ENCODE assay signal across 30 cellular contexts in the genomic region with DNA sequence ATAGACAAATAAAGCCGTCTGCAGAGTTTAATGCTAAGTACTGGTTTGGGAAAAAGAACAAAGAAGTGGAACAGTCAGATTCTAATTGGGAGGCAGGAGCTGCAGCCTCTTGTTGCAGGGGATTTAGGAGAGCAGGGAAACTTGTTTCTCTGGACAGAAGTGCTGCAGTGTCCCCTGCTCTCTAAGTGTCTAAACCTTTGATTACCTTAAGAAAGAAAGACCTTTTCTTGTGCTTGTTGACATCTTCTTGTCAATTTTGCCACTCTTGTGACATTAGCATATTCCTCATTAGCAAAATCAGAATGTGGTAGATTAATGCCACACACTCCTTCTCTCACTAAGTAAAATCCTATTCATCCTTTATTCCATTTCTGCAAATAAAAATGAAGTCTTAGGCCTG. TPM values are rescaled to one million over a fixed set of nuclear protein-coding genes. Genes with fewer than 3 reads are reported as not detected.
DNase-seq lines count a peak whose midpoint lies in the region; ATAC-seq and TF ChIP-seq lines count a peak whose summit lies in the region.
"Had no signal": no experiment of that assay in that cellular context is flagged by ENCODE, and none has a peak within 500 bp of the region (broad histone marks: within the 10 kb centered on the region; RNA-seq: fewer than 3 reads in every experiment).

No MANE protein-coding gene starts in this region.

- no peak overlapping the region for H3K4me3 Mint-ChIP-seq in activated CD8-positive, alpha-beta memory T cell treated with anti-CD3 and anti-CD28 coated beads, Interleukin-2, amount 10 ng/mL, durations not matched to agents 7 days and 5 days
- H3K4me3 Mint-ChIP-seq in activated T-helper 17 cell treated with anti-CD3 and anti-CD28 coated beads, Interleukin-2, amount 50 U/mL, for 72 hours: peak overlapping the region; percentile 68
- no peak overlapping the region for H3K4me3 Mint-ChIP-seq in naive thymus-derived CD8-positive, alpha-beta T cell
- H3K4me3 Mint-ChIP-seq: brain; natural killer cell treated with Interleukin-12 subunit alpha and Interleukin-12 subunit beta and Interleukin-15 and Interleukin-18, amount 100 ng/mL, for 72 hours; stimulated activated memory B cell treated with anti-CD40 and anti-IgM and Interleukin-4, amounts not matched to agents 10 μg/mL and 1 μg/mL and 100 μg/mL, for 72 hours had no signal

- H3K36me3 ChIP-seq in HAP-1 (replicated peaks): no peaks in the 10 kb centered on the region
- no peaks in the 10 kb centered on the region for H3K36me3 ChIP-seq in ascending aorta
- H3K36me3 ChIP-seq: gastroesophageal sphincter, lower lobe of right lung, MG63, transverse colon had no signal

- H3K9me3 ChIP-seq in HAP-1: 0 out of 2 replicates have a peak, but pooled peaks cover 2% of the 10 kb centered on the region
- no peaks in the 10 kb centered on the region for H3K9me3 ChIP-seq in ascending aorta
- H3K9me3 ChIP-seq: gastroesophageal sphincter, lower lobe of right lung had no signal

- H3K27me3 Mint-ChIP-seq in activated CD8-positive, alpha-beta memory T cell treated with anti-CD3 and anti-CD28 coated beads, Interleukin-2, amount 10 ng/mL, durations not matched to agents 7 days and 5 days: no peaks in the 10 kb centered on the region
- H3K27me3 Mint-ChIP-seq in activated T-helper 17 cell treated with anti-CD3 and anti-CD28 coated beads, Interleukin-2, amount 50 U/mL, for 72 hours: no peaks in the 10 kb centered on the region
- no peaks in the 10 kb centered on the region for H3K27me3 Mint-ChIP-seq in naive thymus-derived CD8-positive, alpha-beta T cell
- H3K27me3 Mint-ChIP-seq: natural killer cell treated with Interleukin-12 subunit alpha and Interleukin-12 subunit beta and Interleukin-15 and Interleukin-18, amount 100 ng/mL, for 72 hours had no signal

- no peak overlapping the region for H3K27ac ChIP-seq in ascending aorta
- H3K27ac ChIP-seq: gastroesophageal sphincter, KMS-11, lower lobe of right lung, transverse colon had no signal

- H3K9me3 Mint-ChIP-seq in activated CD8-positive, alpha-beta memory T cell treated with anti-CD3 and anti-CD28 coated beads, Interleukin-2, amount 10 ng/mL, durations not matched to agents 7 days and 5 days (ENCODE audit: low read depth): peaks cover 15% of the 10 kb centered on the region
- H3K9me3 Mint-ChIP-seq in activated T-helper 17 cell treated with anti-CD3 and anti-CD28 coated beads, Interleukin-2, amount 50 U/mL, for 72 hours: peaks cover 3% of the 10 kb centered on the region
- peaks cover 0 to 20% (median 6%) of the 10 kb centered on the region in 9 donors for H3K9me3 Mint-ChIP-seq in naive thymus-derived CD8-positive, alpha-beta T cell
- H3K9me3 Mint-ChIP-seq: natural killer cell treated with Interleukin-12 subunit alpha and Interleukin-12 subunit beta and Interleukin-15 and Interleukin-18, amount 100 ng/mL, for 72 hours; stimulated activated memory B cell treated with anti-CD40 and anti-IgM and Interleukin-4, amounts not matched to agents 10 μg/mL and 1 μg/mL and 100 μg/mL, for 72 hours had no signal

- H3K27ac Mint-ChIP-seq in activated CD8-positive, alpha-beta memory T cell treated with anti-CD3 and anti-CD28 coated beads, Interleukin-2, amount 10 ng/mL, durations not matched to agents 7 days and 5 days: peak overlapping the region; percentile 66
- peak overlapping the region; percentile 89 for H3K27ac Mint-ChIP-seq in activated T-helper 17 cell treated with anti-CD3 and anti-CD28 coated beads, Interleukin-2, amount 50 U/mL, for 72 hours
- H3K27ac Mint-ChIP-seq in naive thymus-derived CD8-positive, alpha-beta T cell: peak overlapping the region in 8 of 10 donors; percentile 0 to 85 (median 78)
- H3K27ac Mint-ChIP-seq: natural killer cell treated with Interleukin-12 subunit alpha and Interleukin-12 subunit beta and Interleukin-15 and Interleukin-18, amount 100 ng/mL, for 72 hours; stimulated activated memory B cell treated with anti-CD40 and anti-IgM and Interleukin-4, amounts not matched to agents 10 μg/mL and 1 μg/mL and 100 μg/mL, for 72 hours had no signal

- ATAC-seq in activated CD8-positive, alpha-beta memory T cell treated with anti-CD3 and anti-CD28 coated beads, Interleukin-2, amount 10 ng/mL, durations not matched to agents 7 days and 5 days: no peak
- no peak for ATAC-seq in activated T-helper 17 cell treated with anti-CD3 and anti-CD28 coated beads, Interleukin-2, amount 50 U/mL, for 72 hours (replicated peaks)
- ATAC-seq in naive thymus-derived CD8-positive, alpha-beta T cell: no peak
- ATAC-seq: gastroesophageal sphincter; lower lobe of right lung; natural killer cell treated with Interleukin-12 subunit alpha and Interleukin-12 subunit beta and Interleukin-15 and Interleukin-18, amount 100 ng/mL, for 72 hours; Panc1; SK-N-SH treated with all-trans-retinoic acid at 6 μM for 48 hours; stimulated activated memory B cell treated with anti-CD40 and anti-IgM and Interleukin-4, amounts not matched to agents 10 μg/mL and 1 μg/mL and 100 μg/mL, for 72 hours had no signal

- no peaks in the 10 kb centered on the region for H3K27me3 ChIP-seq in HAP-1 (ENCODE audit: low read depth)
- H3K27me3 ChIP-seq in ascending aorta: no peaks in the 10 kb centered on the region
- H3K27me3 ChIP-seq: gastroesophageal sphincter, MG63, transverse colon had no signal

- peaks cover 37% of the 10 kb centered on the region for H3K4me1 Mint-ChIP-seq in activated CD8-positive, alpha-beta memory T cell treated with anti-CD3 and anti-CD28 coated beads, Interleukin-2, amount 10 ng/mL, durations not matched to agents 7 days and 5 days
- H3K4me1 Mint-ChIP-seq in activated T-helper 17 cell treated with anti-CD3 and anti-CD28 coated beads, Interleukin-2, amount 50 U/mL, for 72 hours: peaks cover 34% of the 10 kb centered on the region
- H3K4me1 Mint-ChIP-seq in naive thymus-derived CD8-positive, alpha-beta T cell: peaks cover 14 to 27% (median 22%) of the 10 kb centered on the region in 4 donors
- H3K4me1 Mint-ChIP-seq: stimulated activated memory B cell treated with anti-CD40 and anti-IgM and Interleukin-4, amounts not matched to agents 10 μg/mL and 1 μg/mL and 100 μg/mL, for 72 hours had no signal

- CTCF ChIA-PET in activated CD8-positive, alpha-beta memory T cell treated with anti-CD3 and anti-CD28 coated beads, Interleukin-2, amount 10 ng/mL, durations not matched to agents 7 days and 5 days (lab: Charles Lee): no interaction called here

- TF ChIP-seq CTCF in ascending aorta (IDR thresholded peaks at IDR 0.05): no peak

- intact Hi-C loops in ascending aorta (cut with DNase I): no loop called here

- no peak for DNase-seq in activated CD8-positive, alpha-beta memory T cell treated with anti-CD3 and anti-CD28 coated beads, Interleukin-2, amount 10 ng/mL, durations not matched to agents 7 days and 5 days
- DNase-seq in activated CD8-positive, alpha-beta memory T cell treated with anti-CD3 and anti-CD28 coated beads for 24 hours: no peak
- peak; percentile 65 to 94 for DNase-seq in HAP-1 (ENCODE audit: low spot score in 2 of 2)
- no peak for DNase-seq in naive thymus-derived CD8-positive, alpha-beta T cell
- no peak for DNase-seq in D341Med (ENCODE audit: low spot score)
- DNase-seq in C1 segment of cervical spinal cord (lab: John Stamatoyannopoulos, UW): no peak
- no peak for DNase-seq in ascending aorta (ENCODE audit: low spot score in 2 of 2)
- DNase-seq: activated CD4-positive, alpha-beta T cell treated with anti-CD3 and anti-CD28 coated beads for 4 hours; DMS53; hippocampal formation; lower lobe of right lung; MG63; NCI-H2081; NCI-H345; retina; Right ventricle myocardium superior; transverse colon had no signal

- H3K36me3 Mint-ChIP-seq in activated CD8-positive, alpha-beta memory T cell treated with anti-CD3 and anti-CD28 coated beads, Interleukin-2, amount 10 ng/mL, durations not matched to agents 7 days and 5 days: peaks cover 83% of the 10 kb centered on the region
- peaks cover 81% of the 10 kb centered on the region for H3K36me3 Mint-ChIP-seq in activated T-helper 17 cell treated with anti-CD3 and anti-CD28 coated beads, Interleukin-2, amount 50 U/mL, for 72 hours (ENCODE audit: low read depth)
- peaks cover 32 to 42% (median 33%) of the 10 kb centered on the region in 3 donors for H3K36me3 Mint-ChIP-seq in naive thymus-derived CD8-positive, alpha-beta T cell
- H3K36me3 Mint-ChIP-seq: brain; natural killer cell treated with Interleukin-12 subunit alpha and Interleukin-12 subunit beta and Interleukin-15 and Interleukin-18, amount 100 ng/mL, for 72 hours; stimulated activated memory B cell treated with anti-CD40 and anti-IgM and Interleukin-4, amounts not matched to agents 10 μg/mL and 1 μg/mL and 100 μg/mL, for 72 hours had no signal

- H3K4me3 ChIP-seq in HAP-1 (no peak overlapping the region), ascending aorta (no peak overlapping the region)
- H3K4me3 ChIP-seq: gastroesophageal sphincter, lower lobe of right lung, MG63, skin epidermis, transverse colon had no signal

- in situ Hi-C loops in HAP-1 (cut with MboI; ENCODE audit: low sequenced_read_pairs): no loop called here

- H3K4me1 ChIP-seq in HAP-1 (peaks cover 30% of the 10 kb centered on the region), ascending aorta (no peaks in the 10 kb centered on the region)
- H3K4me1 ChIP-seq: gastroesophageal sphincter, lower lobe of right lung, transverse colon had no signal

- POLR2A ChIA-PET in naive thymus-derived CD8-positive, alpha-beta T cell (lab: Charles Lee): no interaction called here

RNA-seq across cellular contexts. Expression of a gene that starts 38.8 kb away (rescaled TPM):
- total RNA-seq in activated CD8-positive, alpha-beta memory T cell treated with anti-CD3 and anti-CD28 coated beads, Interleukin-2, amount 10 ng/mL, durations not matched to agents 7 days and 5 days: 10 to 100 TPM; 53.8 to 62.4 TPM
- total RNA-seq in activated T-helper 17 cell treated with anti-CD3 and anti-CD28 coated beads, Interleukin-2, amount 50 U/mL, for 72 hours: 10 to 100 TPM; 33.0 to 56.7 TPM
- 10 to 100 TPM; 35.5 to 39.8 TPM for total RNA-seq in naive thymus-derived CD8-positive, alpha-beta T cell
- 10 to 100 TPM; 55.3 to 81.7 (median 56.8) TPM for polyA plus RNA-seq in naive thymus-derived CD8-positive, alpha-beta T cell
- total RNA-seq in ascending aorta: 3.7 TPM
- total RNA-seq: A673, cerebellum, G401, osteocyte, Right ventricle myocardium superior had no signal

Comparison
In these comparisons a context has a peak if more than half of its experiments do, and no peak if none do; other contexts are left out.
1. DNase-seq: peak in HAP-1 (2 of 2); none in activated CD8-positive, alpha-beta memory T cell treated with anti-CD3 and anti-CD28 coated beads, Interleukin-2, amount 10 ng/mL, durations not matched to agents 7 days and 5 days (single experiment), activated CD8-positive, alpha-beta memory T cell treated with anti-CD3 and anti-CD28 coated beads for 24 hours (single experiment), naive thymus-derived CD8-positive, alpha-beta T cell (0 of 10), D341Med (single experiment), C1 segment of cervical spinal cord (0 of 14) and ascending aorta (0 of 2).
2. Peak in every context shown above with its lines, with median percentiles within 50 percentile points of each other: H3K27ac Mint-ChIP-seq.